In the genomic region with DNA sequence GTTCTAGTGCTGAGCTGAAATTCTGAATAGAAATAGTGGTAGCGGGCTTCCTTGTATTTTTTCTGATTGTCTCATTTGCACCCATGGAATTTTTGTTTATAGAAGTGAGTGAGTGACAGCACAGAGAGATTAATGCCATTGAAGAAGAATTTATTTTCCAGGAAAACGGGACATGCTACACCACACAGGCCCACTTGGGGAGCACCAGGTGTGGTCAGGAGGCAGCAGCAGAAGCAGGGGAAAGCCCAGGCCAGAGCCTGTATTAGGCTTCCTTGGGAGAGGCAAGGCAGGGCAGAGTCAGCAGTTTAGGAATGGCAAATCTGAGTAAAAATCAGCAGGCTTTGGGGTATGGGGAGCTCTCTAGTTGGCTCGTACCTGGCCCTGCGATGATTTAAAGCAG, we compare ENCODE assay signal across 2 cellular contexts.
TF ChIP-seq lines count a peak whose summit lies in the region.

No MANE protein-coding gene starts in this region.

TF ChIP-seq in HCT116, 20 proteins besides CTCF, POLR2A, EP300 and RAD21:
- TF ChIP-seq POLR2AphosphoS5 (IDR thresholded peaks at IDR 0.05; ENCODE audit: low read depth, low read length) (no peak), JUND (IDR thresholded peaks at IDR 0.05) (no peak), SP1 (IDR thresholded peaks at IDR 0.05; ENCODE audit: low read depth) (no peak), EZH2 (IDR thresholded peaks at IDR 0.05) (no peak), SRF (IDR thresholded peaks at IDR 0.05; ENCODE audit: low read depth) (no peak), YY1 (IDR thresholded peaks at IDR 0.05; ENCODE audit: extremely low read depth, insufficient replicate concordance, low read depth, low read length) (no peak), FOSL1 (IDR thresholded peaks at IDR 0.05; ENCODE audit: low read depth) (no peak), EGR1 (IDR thresholded peaks at IDR 0.05; ENCODE audit: low read depth) (no peak), ZFX (IDR thresholded peaks at IDR 0.05) (no peak), SIN3A (IDR thresholded peaks at IDR 0.05; ENCODE audit: low read depth) (no peak), CEBPB (IDR thresholded peaks at IDR 0.05; ENCODE audit: low read depth) (no peak), CBX3 (IDR thresholded peaks at IDR 0.05; ENCODE audit: low read depth) (no peak), ZNF274 (IDR thresholded peaks at IDR 0.05; ENCODE audit: low read depth, low read length) (no peak)
- TF ChIP-seq, protein P1, sequence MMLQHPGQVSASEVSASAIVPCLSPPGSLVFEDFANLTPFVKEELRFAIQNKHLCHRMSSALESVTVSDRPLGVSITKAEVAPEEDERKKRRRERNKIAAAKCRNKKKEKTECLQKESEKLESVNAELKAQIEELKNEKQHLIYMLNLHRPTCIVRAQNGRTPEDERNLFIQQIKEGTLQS (IDR thresholded peaks at IDR 0.05) = no peak
- TF ChIP-seq, protein P2, sequence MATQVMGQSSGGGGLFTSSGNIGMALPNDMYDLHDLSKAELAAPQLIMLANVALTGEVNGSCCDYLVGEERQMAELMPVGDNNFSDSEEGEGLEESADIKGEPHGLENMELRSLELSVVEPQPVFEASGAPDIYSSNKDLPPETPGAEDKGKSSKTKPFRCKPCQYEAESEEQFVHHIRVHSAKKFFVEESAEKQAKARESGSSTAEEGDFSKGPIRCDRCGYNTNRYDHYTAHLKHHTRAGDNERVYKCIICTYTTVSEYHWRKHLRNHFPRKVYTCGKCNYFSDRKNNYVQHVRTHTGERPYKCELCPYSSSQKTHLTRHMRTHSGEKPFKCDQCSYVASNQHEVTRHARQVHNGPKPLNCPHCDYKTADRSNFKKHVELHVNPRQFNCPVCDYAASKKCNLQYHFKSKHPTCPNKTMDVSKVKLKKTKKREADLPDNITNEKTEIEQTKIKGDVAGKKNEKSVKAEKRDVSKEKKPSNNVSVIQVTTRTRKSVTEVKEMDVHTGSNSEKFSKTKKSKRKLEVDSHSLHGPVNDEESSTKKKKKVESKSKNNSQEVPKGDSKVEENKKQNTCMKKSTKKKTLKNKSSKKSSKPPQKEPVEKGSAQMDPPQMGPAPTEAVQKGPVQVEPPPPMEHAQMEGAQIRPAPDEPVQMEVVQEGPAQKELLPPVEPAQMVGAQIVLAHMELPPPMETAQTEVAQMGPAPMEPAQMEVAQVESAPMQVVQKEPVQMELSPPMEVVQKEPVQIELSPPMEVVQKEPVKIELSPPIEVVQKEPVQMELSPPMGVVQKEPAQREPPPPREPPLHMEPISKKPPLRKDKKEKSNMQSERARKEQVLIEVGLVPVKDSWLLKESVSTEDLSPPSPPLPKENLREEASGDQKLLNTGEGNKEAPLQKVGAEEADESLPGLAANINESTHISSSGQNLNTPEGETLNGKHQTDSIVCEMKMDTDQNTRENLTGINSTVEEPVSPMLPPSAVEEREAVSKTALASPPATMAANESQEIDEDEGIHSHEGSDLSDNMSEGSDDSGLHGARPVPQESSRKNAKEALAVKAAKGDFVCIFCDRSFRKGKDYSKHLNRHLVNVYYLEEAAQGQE (IDR thresholded peaks at IDR 0.05; ENCODE audit: low read depth) = no peak
- TF ChIP-seq, protein P3, sequence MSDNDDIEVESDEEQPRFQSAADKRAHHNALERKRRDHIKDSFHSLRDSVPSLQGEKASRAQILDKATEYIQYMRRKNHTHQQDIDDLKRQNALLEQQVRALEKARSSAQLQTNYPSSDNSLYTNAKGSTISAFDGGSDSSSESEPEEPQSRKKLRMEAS (IDR thresholded peaks at IDR 0.05) = no peak
- TF ChIP-seq, protein P4, sequence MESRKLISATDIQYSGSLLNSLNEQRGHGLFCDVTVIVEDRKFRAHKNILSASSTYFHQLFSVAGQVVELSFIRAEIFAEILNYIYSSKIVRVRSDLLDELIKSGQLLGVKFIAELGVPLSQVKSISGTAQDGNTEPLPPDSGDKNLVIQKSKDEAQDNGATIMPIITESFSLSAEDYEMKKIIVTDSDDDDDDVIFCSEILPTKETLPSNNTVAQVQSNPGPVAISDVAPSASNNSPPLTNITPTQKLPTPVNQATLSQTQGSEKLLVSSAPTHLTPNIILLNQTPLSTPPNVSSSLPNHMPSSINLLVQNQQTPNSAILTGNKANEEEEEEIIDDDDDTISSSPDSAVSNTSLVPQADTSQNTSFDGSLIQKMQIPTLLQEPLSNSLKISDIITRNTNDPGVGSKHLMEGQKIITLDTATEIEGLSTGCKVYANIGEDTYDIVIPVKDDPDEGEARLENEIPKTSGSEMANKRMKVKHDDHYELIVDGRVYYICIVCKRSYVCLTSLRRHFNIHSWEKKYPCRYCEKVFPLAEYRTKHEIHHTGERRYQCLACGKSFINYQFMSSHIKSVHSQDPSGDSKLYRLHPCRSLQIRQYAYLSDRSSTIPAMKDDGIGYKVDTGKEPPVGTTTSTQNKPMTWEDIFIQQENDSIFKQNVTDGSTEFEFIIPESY (IDR thresholded peaks at IDR 0.05; ENCODE audit: extremely low read depth, insufficient replicate concordance, low read length) = no peak

TF ChIP-seq in GM12878, 131 proteins besides CTCF, POLR2A, EP300 and RAD21:
- TF ChIP-seq SRF (IDR thresholded peaks at IDR 0.05; ENCODE audit: low read depth in 2 of 2, low read length in 2 of 2) (no peak), TCF12 (IDR thresholded peaks at IDR 0.05; ENCODE audit: low read depth, low read length) (no peak), WRNIP1 (IDR thresholded peaks at IDR 0.05; ENCODE audit: borderline replicate concordance, low read depth, low read length) (no peak), YBX1 (IDR thresholded peaks at IDR 0.05) (no peak), CHD2 (IDR thresholded peaks at IDR 0.05; ENCODE audit: borderline replicate concordance, low read depth, low read length) (no peak), CBX3 (IDR thresholded peaks at IDR 0.05; ENCODE audit: borderline replicate concordance, low read depth) (no peak), POU2F2 (IDR thresholded peaks at IDR 0.05; ENCODE audit: borderline replicate concordance, low read depth, low read length) (no peak), SP1 (IDR thresholded peaks at IDR 0.05; ENCODE audit: low read depth, low read length) (no peak), FOXM1 (IDR thresholded peaks at IDR 0.05; ENCODE audit: low read depth, low read length) (no peak), IRF4 (IDR thresholded peaks at IDR 0.05; ENCODE audit: low read depth, low read length) (no peak), GATAD2B (conservative IDR thresholded peaks at IDR 0.05; ENCODE audit: low read depth) (no peak)
- TF ChIP-seq, protein P5, sequence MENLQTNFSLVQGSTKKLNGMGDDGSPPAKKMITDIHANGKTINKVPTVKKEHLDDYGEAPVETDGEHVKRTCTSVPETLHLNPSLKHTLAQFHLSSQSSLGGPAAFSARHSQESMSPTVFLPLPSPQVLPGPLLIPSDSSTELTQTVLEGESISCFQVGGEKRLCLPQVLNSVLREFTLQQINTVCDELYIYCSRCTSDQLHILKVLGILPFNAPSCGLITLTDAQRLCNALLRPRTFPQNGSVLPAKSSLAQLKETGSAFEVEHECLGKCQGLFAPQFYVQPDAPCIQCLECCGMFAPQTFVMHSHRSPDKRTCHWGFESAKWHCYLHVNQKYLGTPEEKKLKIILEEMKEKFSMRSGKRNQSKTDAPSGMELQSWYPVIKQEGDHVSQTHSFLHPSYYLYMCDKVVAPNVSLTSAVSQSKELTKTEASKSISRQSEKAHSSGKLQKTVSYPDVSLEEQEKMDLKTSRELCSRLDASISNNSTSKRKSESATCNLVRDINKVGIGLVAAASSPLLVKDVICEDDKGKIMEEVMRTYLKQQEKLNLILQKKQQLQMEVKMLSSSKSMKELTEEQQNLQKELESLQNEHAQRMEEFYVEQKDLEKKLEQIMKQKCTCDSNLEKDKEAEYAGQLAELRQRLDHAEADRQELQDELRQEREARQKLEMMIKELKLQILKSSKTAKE (IDR thresholded peaks at IDR 0.05; ENCODE audit: low read depth, poor library complexity, severe bottlenecking) = no peak
- TF ChIP-seq, protein P6, sequence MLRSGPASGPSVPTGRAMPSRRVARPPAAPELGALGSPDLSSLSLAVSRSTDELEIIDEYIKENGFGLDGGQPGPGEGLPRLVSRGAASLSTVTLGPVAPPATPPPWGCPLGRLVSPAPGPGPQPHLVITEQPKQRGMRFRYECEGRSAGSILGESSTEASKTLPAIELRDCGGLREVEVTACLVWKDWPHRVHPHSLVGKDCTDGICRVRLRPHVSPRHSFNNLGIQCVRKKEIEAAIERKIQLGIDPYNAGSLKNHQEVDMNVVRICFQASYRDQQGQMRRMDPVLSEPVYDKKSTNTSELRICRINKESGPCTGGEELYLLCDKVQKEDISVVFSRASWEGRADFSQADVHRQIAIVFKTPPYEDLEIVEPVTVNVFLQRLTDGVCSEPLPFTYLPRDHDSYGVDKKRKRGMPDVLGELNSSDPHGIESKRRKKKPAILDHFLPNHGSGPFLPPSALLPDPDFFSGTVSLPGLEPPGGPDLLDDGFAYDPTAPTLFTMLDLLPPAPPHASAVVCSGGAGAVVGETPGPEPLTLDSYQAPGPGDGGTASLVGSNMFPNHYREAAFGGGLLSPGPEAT (IDR thresholded peaks at IDR 0.05; ENCODE audit: low read depth) = no peak
- TF ChIP-seq, protein P2 (IDR thresholded peaks at IDR 0.05; ENCODE audit: low read depth, low read length) = no peak
